In the genomic region with DNA sequence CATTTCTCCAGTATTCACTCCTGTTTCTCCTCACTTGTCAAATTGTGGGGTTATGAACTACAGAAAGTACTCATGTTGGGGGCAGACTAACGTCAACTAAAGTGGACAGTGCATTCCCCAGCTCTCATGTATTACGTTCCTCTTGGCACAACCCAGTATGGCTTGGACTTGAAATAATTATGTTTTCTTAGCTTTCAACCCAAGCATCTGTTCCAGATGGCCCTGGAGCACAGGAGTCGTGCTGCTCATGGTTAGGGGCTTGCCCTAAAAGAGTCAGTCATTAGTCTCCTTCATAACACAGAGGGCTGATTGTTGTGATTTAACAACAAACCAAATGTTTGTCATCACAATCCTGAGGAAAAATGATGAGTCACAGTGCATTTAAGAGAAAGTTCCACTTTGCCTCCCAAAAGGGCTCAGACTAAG, we compare ENCODE assay signal across 15 cellular contexts.
A peak's percentile ranks its signal among the peaks of the same experiment; 100 is the strongest.
DNase-seq lines count a peak whose midpoint lies in the region; ATAC-seq, FAIRE-seq and TF ChIP-seq lines count a peak whose summit lies in the region.
"Had no signal": no experiment of that assay in that cellular context is flagged by ENCODE, and none has a peak within 500 bp of the region (broad histone marks: within the 10 kb centered on the region; RNA-seq: fewer than 3 reads in every experiment).

No MANE protein-coding gene starts in this region.

- H3K9me3 ChIP-seq in astrocyte (ENCODE audit: insufficient read depth, low read depth, low read length): no peaks in the 10 kb centered on the region
- H3K9me3 ChIP-seq: thyroid gland had no signal

- H3K27me3 Mint-ChIP-seq in GM23338 (ENCODE audit: insufficient read depth, low read depth, poor library complexity) (no peaks in the 10 kb centered on the region), astrocyte (ENCODE audit: low read depth, unreplicated experiment) (peaks cover 2% of the 10 kb centered on the region)
- H3K27me3 Mint-ChIP-seq in naive thymus-derived CD8-positive, alpha-beta T cell: peaks cover 0 to 6% (median 0%) of the 10 kb centered on the region in 5 donors
- H3K27me3 Mint-ChIP-seq in activated naive CD4-positive, alpha-beta T cell treated with anti-CD3 and anti-CD28 coated beads, Interleukin-2, amount 10 ng/mL, durations not matched to agents 7 days and 5 days: no peaks in the 10 kb centered on the region
- H3K27me3 Mint-ChIP-seq: activated naive CD4-positive, alpha-beta T cell treated with anti-CD3 and anti-CD28 coated beads, Interleukin-2, amount 50 U/mL, for 24 hours; dendritic cell treated with granulocyte-macrophage colony-stimulating factor and Interleukin-4, amounts not matched to agents 40 ng/mL and 50 ng/mL, for 4 days; IgD-negative memory B cell had no signal

- H3F3A ChIP-seq in GM23338 (replicated peaks; ENCODE audit: low read depth): no peaks in the 10 kb centered on the region

- H2AFZ ChIP-seq in GM23338 (0 out of 2 replicates have a peak overlapping the region, but pooled peaks have one; percentile 23), astrocyte (ENCODE audit: low read depth, low read length) (no peak overlapping the region)

- no peak for ATAC-seq in GM23338
- ATAC-seq in left ventricle myocardium superior: peak; percentile 97
- ATAC-seq in sciatic nerve: peak; percentile 98
- ATAC-seq in naive thymus-derived CD8-positive, alpha-beta T cell: no peak

- intact Hi-C loops in left ventricle myocardium superior (cut with micrococcal nuclease): no loop called here
- intact Hi-C loops in sciatic nerve (cut with DNase I): no loop called here

- CTCF ChIA-PET in activated naive CD4-positive, alpha-beta T cell treated with anti-CD3 and anti-CD28 coated beads, Interleukin-2, amount 10 ng/mL, durations not matched to agents 7 days and 5 days (lab: Charles Lee): interaction anchor here (0.6 kb wide), 1 partner anchor 32 kb away, joined by 3 read pairs; no protein-coding TSS in a partner anchor

- H3K4me2 ChIP-seq in GM23338: no peak overlapping the region
- no peak overlapping the region for H3K4me2 ChIP-seq in astrocyte (ENCODE audit: low read length)

- H3K4me1 Mint-ChIP-seq in GM23338: peaks cover 4% of the 10 kb centered on the region
- no peaks in the 10 kb centered on the region for H3K4me1 Mint-ChIP-seq in astrocyte (ENCODE audit: low read depth, unreplicated experiment)
- H3K4me1 Mint-ChIP-seq in naive thymus-derived CD8-positive, alpha-beta T cell: peaks cover 6 to 17% (median 12%) of the 10 kb centered on the region in 4 donors
- H3K4me1 Mint-ChIP-seq in activated naive CD4-positive, alpha-beta T cell treated with anti-CD3 and anti-CD28 coated beads, Interleukin-2, amount 10 ng/mL, durations not matched to agents 7 days and 5 days: peaks cover 6% of the 10 kb centered on the region
- H3K4me1 Mint-ChIP-seq: IgD-negative memory B cell had no signal

- H3K9me2 ChIP-seq in GM23338 (ENCODE audit: insufficient read depth): peaks cover 4% of the 10 kb centered on the region; the same call in 1 of the 2 replicates

- peaks cover 20% of the 10 kb centered on the region for H3K36me3 Mint-ChIP-seq in GM23338 (ENCODE audit: low read depth)
- no peaks in the 10 kb centered on the region for H3K36me3 Mint-ChIP-seq in astrocyte (ENCODE audit: low read depth, unreplicated experiment)
- H3K36me3 Mint-ChIP-seq in naive thymus-derived CD8-positive, alpha-beta T cell: peaks cover 0 to 19% (median 19%) of the 10 kb centered on the region in 3 donors
- peaks cover 2% of the 10 kb centered on the region for H3K36me3 Mint-ChIP-seq in activated naive CD4-positive, alpha-beta T cell treated with anti-CD3 and anti-CD28 coated beads, Interleukin-2, amount 10 ng/mL, durations not matched to agents 7 days and 5 days
- H3K36me3 Mint-ChIP-seq: IgD-negative memory B cell had no signal

- no peaks in the 10 kb centered on the region for H4K20me1 ChIP-seq in GM23338 (replicated peaks; ENCODE audit: insufficient read depth)
- no peaks in the 10 kb centered on the region for H4K20me1 ChIP-seq in astrocyte (ENCODE audit: insufficient read depth, low read length)

- no peak for FAIRE-seq in astrocyte (lab: Jason Lieb, UNC)

- H3K79me2 ChIP-seq in GM23338 (replicated peaks; ENCODE audit: insufficient read depth) (no peaks in the 10 kb centered on the region), astrocyte (ENCODE audit: insufficient read depth, low read length) (no peaks in the 10 kb centered on the region)

- POLR2A ChIA-PET in naive thymus-derived CD8-positive, alpha-beta T cell (lab: Charles Lee): no interaction called here

- H3K27ac Mint-ChIP-seq in GM23338 (no peak overlapping the region), astrocyte (ENCODE audit: unreplicated experiment) (no peak overlapping the region)
- no peak overlapping the region for H3K27ac Mint-ChIP-seq in naive thymus-derived CD8-positive, alpha-beta T cell
- no peak overlapping the region for H3K27ac Mint-ChIP-seq in activated naive CD4-positive, alpha-beta T cell treated with anti-CD3 and anti-CD28 coated beads, Interleukin-2, amount 10 ng/mL, durations not matched to agents 7 days and 5 days
- H3K27ac Mint-ChIP-seq: activated CD4-positive, alpha-beta memory T cell treated with anti-CD3 and anti-CD28 coated beads for 36 hours; activated naive CD4-positive, alpha-beta T cell treated with anti-CD3 and anti-CD28 coated beads, Interleukin-2, amount 50 U/mL, for 24 hours; dendritic cell treated with granulocyte-macrophage colony-stimulating factor and Interleukin-4, amounts not matched to agents 40 ng/mL and 50 ng/mL, for 4 days; IgD-negative memory B cell had no signal

- peaks cover 23% of the 10 kb centered on the region for H3K9me3 Mint-ChIP-seq in GM23338
- peaks cover 10% of the 10 kb centered on the region for H3K9me3 Mint-ChIP-seq in astrocyte (ENCODE audit: unreplicated experiment)
- peaks cover 5 to 22% (median 12%) of the 10 kb centered on the region in 9 donors for H3K9me3 Mint-ChIP-seq in naive thymus-derived CD8-positive, alpha-beta T cell
- H3K9me3 Mint-ChIP-seq in activated naive CD4-positive, alpha-beta T cell treated with anti-CD3 and anti-CD28 coated beads, Interleukin-2, amount 10 ng/mL, durations not matched to agents 7 days and 5 days: peaks cover 13% of the 10 kb centered on the region

- H3K27ac ChIP-seq in GM23338 (ENCODE audit: low read depth) (no peak overlapping the region), astrocyte (ENCODE audit: low read depth, low read length) (no peak overlapping the region)
- H3K27ac ChIP-seq: skin epidermis, thyroid gland had no signal

- H3K27me3 ChIP-seq in GM23338 (ENCODE audit: insufficient read depth): no peaks in the 10 kb centered on the region
- H3K27me3 ChIP-seq in astrocyte (ENCODE audit: insufficient read depth, low read length): no peaks in the 10 kb centered on the region
- H3K27me3 ChIP-seq: thyroid gland had no signal

- no peak overlapping the region for H3K9ac ChIP-seq in astrocyte (ENCODE audit: low read length)

- H3K4me1 ChIP-seq in GM23338 (ENCODE audit: insufficient read depth) (no peaks in the 10 kb centered on the region), astrocyte (ENCODE audit: insufficient read depth, low read length) (no peaks in the 10 kb centered on the region)
- H3K4me1 ChIP-seq: thyroid gland had no signal

- H3K36me3 ChIP-seq in GM23338 (ENCODE audit: insufficient read depth) (peaks cover 15% of the 10 kb centered on the region), astrocyte (ENCODE audit: insufficient read depth, low read length) (no peaks in the 10 kb centered on the region)
- H3K36me3 ChIP-seq: thyroid gland had no signal

- no peak for DNase-seq in GM23338 (ENCODE audit: low spot score)
- peak; percentile 67 for DNase-seq in astrocyte (ENCODE audit: low read depth)
- DNase-seq in left ventricle myocardium superior: peak; percentile 36
- DNase-seq in sciatic nerve (ENCODE audit: low spot score): no peak
- no peak for DNase-seq in naive thymus-derived CD8-positive, alpha-beta T cell
- no peak for DNase-seq in GM19240 (ENCODE audit: insufficient read length, low spot score)
- no peak for DNase-seq in activated naive CD4-positive, alpha-beta T cell treated with anti-CD3 and anti-CD28 coated beads, Interleukin-2, amount 10 ng/mL, durations not matched to agents 7 days and 5 days
- DNase-seq in HK-2 (ENCODE audit: unreplicated experiment): no peak
- DNase-seq: activated CD4-positive, alpha-beta memory T cell treated with anti-CD3 and anti-CD28 coated beads for 36 hours; DMS79; thyroid gland had no signal

- H3K4me3 Mint-ChIP-seq in GM23338 (no peak overlapping the region), astrocyte (ENCODE audit: unreplicated experiment) (no peak overlapping the region)
- no peak overlapping the region for H3K4me3 Mint-ChIP-seq in naive thymus-derived CD8-positive, alpha-beta T cell
- no peak overlapping the region for H3K4me3 Mint-ChIP-seq in activated naive CD4-positive, alpha-beta T cell treated with anti-CD3 and anti-CD28 coated beads, Interleukin-2, amount 10 ng/mL, durations not matched to agents 7 days and 5 days
- H3K4me3 Mint-ChIP-seq: activated CD4-positive, alpha-beta memory T cell treated with anti-CD3 and anti-CD28 coated beads for 36 hours; activated naive CD4-positive, alpha-beta T cell treated with anti-CD3 and anti-CD28 coated beads, Interleukin-2, amount 50 U/mL, for 24 hours; dendritic cell treated with granulocyte-macrophage colony-stimulating factor and Interleukin-4, amounts not matched to agents 40 ng/mL and 50 ng/mL, for 4 days; IgD-negative memory B cell had no signal

- no peak overlapping the region for H3K4me3 ChIP-seq in GM23338
- no peak overlapping the region for H3K4me3 ChIP-seq in astrocyte (ENCODE audit: insufficient read depth, low read depth, low read length)
- H3K4me3 ChIP-seq: skin epidermis, thyroid gland had no signal

- TF ChIP-seq CTCF in GM23338 (conservative IDR thresholded peaks at IDR 0.05; ENCODE audit: low read depth in 2 of 2) (no peak), astrocyte (IDR thresholded peaks at IDR 0.05; ENCODE audit: insufficient read depth, low read depth, low read length) (no peak)

TF ChIP-seq in GM23338, 12 proteins besides CTCF, POLR2A, EP300 and RAD21 (continues in another document):
- TF ChIP-seq ZNF331 (CRISPR knock-in tag; IDR thresholded peaks at IDR 0.05; ENCODE audit: low read depth): no peak
- TF ChIP-seq POLR2AphosphoS5 (IDR thresholded peaks at IDR 0.05; ENCODE audit: low read depth): no peak
- TF ChIP-seq EZH2 (IDR thresholded peaks at IDR 0.05; ENCODE audit: low read depth, unreplicated experiment): no peak
- no peak for TF ChIP-seq CREB1 (CRISPR knock-in tag; IDR thresholded peaks at IDR 0.05; ENCODE audit: low read depth)
- TF ChIP-seq JUNB (IDR thresholded peaks at IDR 0.05; ENCODE audit: unreplicated experiment): no peak
- no peak for TF ChIP-seq EZH2phosphoT487 (IDR thresholded peaks at IDR 0.05; ENCODE audit: unreplicated experiment)

Comparison
In these comparisons a context has a peak if more than half of its experiments do, and no peak if none do; other contexts are left out.
1. ATAC-seq: peak in left ventricle myocardium superior (single experiment) and sciatic nerve (single experiment); none in GM23338 (single experiment) and naive thymus-derived CD8-positive, alpha-beta T cell (0 of 2).
2. DNase-seq: peak in astrocyte (single experiment) and left ventricle myocardium superior (single experiment); none in GM23338 (single experiment), sciatic nerve (single experiment), naive thymus-derived CD8-positive, alpha-beta T cell (0 of 10), GM19240 (single experiment), activated naive CD4-positive, alpha-beta T cell treated with anti-CD3 and anti-CD28 coated beads, Interleukin-2, amount 10 ng/mL, durations not matched to agents 7 days and 5 days (single experiment) and HK-2 (single experiment).